Comparison of ENCODE assay signal across 8 cellular contexts in the genomic region with DNA sequence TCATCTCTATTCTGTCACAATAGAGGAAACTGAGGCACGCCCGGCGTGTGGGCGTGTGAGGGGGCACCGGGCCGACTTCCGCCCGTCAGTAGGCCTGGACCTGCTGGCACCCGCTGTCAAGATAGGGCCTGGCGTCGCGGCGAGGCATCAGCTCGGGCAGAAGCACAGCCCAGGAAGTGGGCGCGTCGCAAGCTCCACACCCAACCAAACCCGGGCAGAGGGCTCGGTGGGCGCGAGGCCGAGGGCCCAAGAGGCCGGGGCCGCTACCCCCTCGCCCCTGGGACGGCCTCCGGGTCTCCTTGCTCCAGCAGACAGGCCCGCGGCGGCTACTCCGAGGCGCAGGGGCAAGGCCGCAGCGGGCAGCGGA.
DNase-seq lines count a peak whose midpoint lies in the region; ATAC-seq, FAIRE-seq and TF ChIP-seq lines count a peak whose summit lies in the region.

No MANE protein-coding gene starts in this region.

- H3K27me3 ChIP-seq in SJSA1 (replicated peaks) (no peaks in the 10 kb centered on the region), osteoblast (ENCODE audit: insufficient read depth, low read length) (no peaks in the 10 kb centered on the region)

- H3K36me3 ChIP-seq in SJSA1 = no peaks in the 10 kb centered on the region
- no peaks in the 10 kb centered on the region for H3K36me3 ChIP-seq in osteoblast (ENCODE audit: insufficient read depth, low read length)

- H2AFZ ChIP-seq in osteoblast (ENCODE audit: low read length) = peak overlapping the region; percentile 95

- no peak for TF ChIP-seq POLR2A in GM12892 (IDR thresholded peaks at IDR 0.05; ENCODE audit: low read depth, low read length)

- TF ChIP-seq CTCF in HFF-Myc (IDR thresholded peaks at IDR 0.05; ENCODE audit: low read depth, low read length, missing control alignments) (no peak), osteoblast (IDR thresholded peaks at IDR 0.05; ENCODE audit: extremely low read depth, low read depth, low read length) (no peak)

- H4K20me1 ChIP-seq in osteoblast (ENCODE audit: insufficient read depth, low read length) = no peaks in the 10 kb centered on the region

- H3K4me2 ChIP-seq in osteoblast (ENCODE audit: insufficient read depth, low read length) = peak overlapping the region; percentile 91

- FAIRE-seq in GM12892 (lab: Jason Lieb, UNC) = no peak

- peaks cover 21% of the 10 kb centered on the region for H3K79me2 ChIP-seq in osteoblast (ENCODE audit: insufficient read depth, low read length)

- DNase-seq in GM12892 (ENCODE audit: insufficient read length) (peak; percentile 37), HFF-Myc (ENCODE audit: extremely low read depth, low read depth) (no peak), SJSA1 (ENCODE audit: low read depth in 1 of 2, low spot score in 2 of 2) (no peak), epithelial cell of prostate (ENCODE audit: low read depth, low spot score) (no peak), osteoblast (ENCODE audit: insufficient read length, low spot score, missing footprints) (no peak), kidney tubule cell (ENCODE audit: low spot score) (no peak)
- no peak for DNase-seq in activated effector memory CD4-positive, alpha-beta T cell treated with Interleukin-2 at 50 U/mL for 16 hours

- no peak for ATAC-seq in GM19328 (IDR thresholded peaks at IDR 0.05; ENCODE audit: unreplicated experiment)

- H3K9me3 ChIP-seq in SJSA1 (replicated peaks) (no peaks in the 10 kb centered on the region), osteoblast (ENCODE audit: low read depth, low read length) (no peaks in the 10 kb centered on the region)

- H3K27ac ChIP-seq in SJSA1 = peak overlapping the region; percentile 94
- H3K27ac ChIP-seq in epithelial cell of prostate = peak overlapping the region; percentile 71
- peak overlapping the region; percentile 96 for H3K27ac ChIP-seq in osteoblast (ENCODE audit: low read depth, low read length)

- H3K4me1 ChIP-seq in SJSA1 (replicated peaks) (peaks cover 48% of the 10 kb centered on the region), osteoblast (ENCODE audit: insufficient read depth, low read length) (peaks cover 34% of the 10 kb centered on the region)

- H3K4me3 ChIP-seq in HFF-Myc (replicated peaks; ENCODE audit: low read depth, low read length) = peak overlapping the region; percentile 54
- H3K4me3 ChIP-seq in SJSA1 = peak overlapping the region; percentile 69
- H3K4me3 ChIP-seq in osteoblast (ENCODE audit: insufficient read depth, low read length) = peak overlapping the region; percentile 87
